26 cellular contexts compared by ENCODE assay signal in genomic region chr19:41918095-41918494, GRCh38. TPM values are rescaled to one million over a fixed set of nuclear protein-coding genes. Genes with fewer than 3 reads are reported as not detected.
"Had no signal": no experiment of that assay in that cellular context is flagged by ENCODE, and none has a peak within 500 bp of the region (broad histone marks: within the 10 kb centered on the region; RNA-seq: fewer than 3 reads in every experiment).

No MANE protein-coding gene starts in this region.

- ATAC-seq: activated CD4-positive, alpha-beta T cell treated with anti-CD3 and anti-CD28 coated beads for 36 hours; activated T-cell treated with anti-CD3 and anti-CD28 coated beads, Interleukin-2, amount 50 U/mL, for 4 hours; left lobe of liver; lower lobe of right lung; stimulated activated memory B cell treated with anti-CD40 and anti-IgM and Interleukin-4, amounts not matched to agents 10 μg/mL and 1 μg/mL and 100 μg/mL, for 72 hours; WTC11 had no signal

- H3K4me2 ChIP-seq: neural progenitor cell, smooth muscle cell had no signal

- H3K4me1 ChIP-seq: adrenal gland, ascending aorta, lower lobe of right lung had no signal

- H3K27me3 ChIP-seq: testis had no signal

- H3K27ac ChIP-seq: adrenal gland, ascending aorta, brain microvascular endothelial cell, heart right ventricle, lower lobe of right lung, neural progenitor cell, sigmoid colon, testis had no signal

- H3K36me3 ChIP-seq: adrenal gland, ascending aorta, brain microvascular endothelial cell, heart right ventricle, lower lobe of right lung, neural progenitor cell, sigmoid colon had no signal

- H3K9ac ChIP-seq: neural progenitor cell had no signal

- H3K9me3 ChIP-seq: adrenal gland, ascending aorta, heart right ventricle, lower lobe of right lung, sigmoid colon, testis had no signal

- DNase-seq: activated CD4-positive, alpha-beta T cell treated with anti-CD3 and anti-CD28 coated beads for 36 hours; activated CD4-positive, alpha-beta T cell treated with anti-CD3 and anti-CD28 coated beads, Interleukin-2, amount 50 U/mL, for 4 hours; activated CD8-positive, alpha-beta memory T cell treated with anti-CD3 and anti-CD28 coated beads, Interleukin-2, amount 50 U/mL, for 48 hours; activated naive CD4-positive, alpha-beta T cell; activated T-cell treated with anti-CD3 and anti-CD28 coated beads, Interleukin-2, amount 50 U/mL, for 4 hours; adrenal gland; brain microvascular endothelial cell; caudate nucleus; effector CD4-positive, alpha-beta T cell; erythroblast; foreskin fibroblast; heart right ventricle; naive B cell; sigmoid colon; stimulated activated CD4-positive, alpha-beta T cell treated with anti-CD3 and anti-CD28 coated beads, Interleukin-15, amount 100 ng/mL, for 24 hours; T1000; testis had no signal

- H2AFZ ChIP-seq: neural progenitor cell had no signal

- H3K4me3 ChIP-seq: adrenal gland, ascending aorta, heart right ventricle, lower lobe of right lung, neural progenitor cell, sigmoid colon, smooth muscle cell, testis had no signal

RNA-seq across cellular contexts. Expression of gene ERFL, which starts 10.2 kb away (rescaled TPM):
- total RNA-seq: adrenal gland, ascending aorta, left lobe of liver, renal cortical epithelial cell, sigmoid colon had no signal
- polyA plus RNA-seq: keratinocyte had no signal

RNA-seq across cellular contexts. Expression of gene CD79A, which starts 41.0 kb away (rescaled TPM):
- total RNA-seq: ascending aorta, sigmoid colon, smooth muscle cell had no signal
